27 cellular contexts compared by ENCODE assay signal in the genomic region with DNA sequence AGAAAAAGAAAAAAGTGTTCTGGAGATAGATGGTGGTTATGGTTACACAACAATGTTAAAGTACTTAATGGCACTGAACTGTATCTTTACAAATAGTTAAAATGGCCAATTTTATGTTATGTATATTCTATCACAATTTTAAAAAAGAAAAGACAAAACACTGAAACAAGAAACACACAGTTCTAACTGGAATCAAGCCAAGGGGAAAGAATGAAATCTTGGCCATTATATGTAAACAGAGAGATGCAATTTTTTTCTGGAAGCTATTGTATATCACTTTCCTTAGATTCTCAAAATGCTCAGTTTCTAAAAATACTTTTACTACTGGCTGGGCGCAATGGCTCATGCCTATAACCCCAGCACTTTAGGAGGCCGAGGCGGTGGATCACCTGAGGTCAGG.
"Had no signal": no experiment of that assay in that cellular context is flagged by ENCODE, and none has a peak within 500 bp of the region (broad histone marks: within the 10 kb centered on the region; RNA-seq: fewer than 3 reads in every experiment).

No MANE protein-coding gene starts in this region.

- H3K4me1 ChIP-seq: prostate gland had no signal

- H3K27ac ChIP-seq: left lung, pancreas, prostate gland, skin epidermis, suprapubic skin, thoracic aorta, tibial artery, upper lobe of right lung had no signal

- H3K9me3 ChIP-seq: left lung, mucosa of descending colon, pancreas, prostate gland, suprapubic skin, thoracic aorta, tibial artery, upper lobe of right lung had no signal

- DNase-seq: hippocampal formation; kidney; left colon; left lung; midbrain; mucosa of descending colon; naive thymus-derived CD4-positive, alpha-beta T cell; pancreas; posterior cingulate gyrus; retina; stimulated activated CD4-positive, alpha-beta T cell treated with anti-CD3 and anti-CD28 coated beads, Interleukin-12 subunit alpha, Interleukin-12 subunit beta, amount 100 ng/mL, for 4 hours; stimulated activated CD4-positive, alpha-beta T cell treated with anti-CD3 and anti-CD28 coated beads, Interleukin-15, amount 100 ng/mL, for 24 hours; stimulated activated CD4-positive, alpha-beta T cell treated with anti-CD3 and anti-CD28 coated beads, Interleukin-2, amount 100 ng/mL, for 24 hours; stimulated activated CD4-positive, alpha-beta T cell treated with anti-CD3 and anti-CD28 coated beads, Interleukin-4, amount 100 ng/mL, for 24 hours; stimulated activated naive CD4-positive, alpha-beta T cell; tibial artery; trophoblast cell; upper lobe of right lung had no signal

- ATAC-seq: left colon; left lung; mucosa of descending colon; naive thymus-derived CD4-positive, alpha-beta T cell; natural killer cell treated with Interleukin-12 subunit alpha and Interleukin-12 subunit beta and Interleukin-15 and Interleukin-18, amount 100 ng/mL, for 72 hours; pancreas; right cardiac atrium; sciatic nerve; stimulated activated effector memory CD8-positive, alpha-beta T cell treated with anti-CD3 and anti-CD28 coated beads, Interleukin-12 subunit alpha, Interleukin-12 subunit beta, amount 100 ng/mL, for 72 hours; upper lobe of right lung had no signal

- H3K36me3 ChIP-seq: left lung, pancreas, prostate gland, suprapubic skin, thoracic aorta, tibial artery, upper lobe of right lung had no signal

- H3K4me3 ChIP-seq: left lung, lung, mucosa of descending colon, pancreas, prostate gland, skin epidermis, suprapubic skin, thoracic aorta, tibial artery, upper lobe of right lung had no signal

- H3K27me3 ChIP-seq: left lung, pancreas, suprapubic skin, tibial artery, upper lobe of right lung had no signal
